Comparison of ENCODE assay signal across 16 cellular contexts in the genomic region with DNA sequence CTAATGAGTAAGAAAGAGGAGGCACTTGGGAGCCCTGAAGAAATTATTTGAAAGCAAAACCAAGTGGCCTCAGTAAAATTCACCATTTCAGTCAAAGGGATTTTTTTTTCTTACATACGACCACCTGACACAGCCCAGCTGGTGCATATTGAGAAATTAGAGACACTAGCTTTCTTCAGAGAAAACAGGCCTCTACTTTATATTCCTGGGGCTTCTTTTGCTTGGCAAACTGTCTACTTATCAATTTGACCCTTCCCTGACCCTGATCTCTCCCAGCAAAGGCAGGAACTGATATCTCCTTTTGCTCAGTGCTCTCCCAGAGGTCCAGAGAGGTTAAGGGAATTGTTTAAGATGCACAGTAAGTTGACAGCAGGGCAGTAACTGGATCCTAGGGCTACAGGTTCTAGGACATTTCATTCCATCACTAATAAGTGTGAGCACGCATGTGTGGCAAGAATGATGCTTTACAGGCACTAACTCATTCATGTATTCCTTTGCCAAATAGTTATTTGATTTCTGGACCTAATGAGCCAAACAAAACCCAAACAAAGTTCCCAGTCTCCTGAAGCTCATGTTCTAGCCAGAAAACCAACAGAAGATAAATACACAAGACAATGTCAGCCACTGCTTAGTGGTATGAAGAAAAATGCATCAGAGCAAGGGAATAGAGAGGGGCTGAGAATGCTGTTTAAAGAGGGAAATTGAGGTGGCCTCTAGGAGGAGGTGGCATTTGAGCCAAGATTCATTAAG.
DNase-seq lines count a peak whose midpoint lies in the region; ATAC-seq, FAIRE-seq and TF ChIP-seq lines count a peak whose summit lies in the region.
"Had no signal": no experiment of that assay in that cellular context is flagged by ENCODE, and none has a peak within 500 bp of the region (broad histone marks: within the 10 kb centered on the region; RNA-seq: fewer than 3 reads in every experiment).

No MANE protein-coding gene starts in this region.

- H3K4me1 ChIP-seq in cardiac muscle cell (ENCODE audit: low read depth) (peaks cover 51% of the 10 kb centered on the region), K562 (replicated peaks in 1 of 2; ENCODE audit: control insufficient read depth in 2 of 2, insufficient read depth in 2 of 2, low read length in 2 of 2) (peaks cover 3 to 38% of the 10 kb centered on the region in 2 experiments; a peak in 3 of 5 replicates)
- H3K4me1 ChIP-seq: BLaER1 had no signal

- FAIRE-seq in K562 (lab: Jason Lieb, UNC): no peak

- no peak overlapping the region for H3K4me3 ChIP-seq in cardiac muscle cell
- H3K4me3 ChIP-seq in K562: no peak overlapping the region
- H3K4me3 ChIP-seq: BLaER1 had no signal

- H3K9me1 ChIP-seq in K562 (ENCODE audit: control insufficient read depth, insufficient read depth, low read length): no peaks in the 10 kb centered on the region

- no peak for TF ChIP-seq CTCF in cardiac muscle cell (IDR thresholded peaks at IDR 0.05; ENCODE audit: low read depth, low read length)
- no peak for TF ChIP-seq CTCF in K562 (IDR thresholded peaks at IDR 0.05 in 2 of 3, conservative IDR thresholded peaks at IDR 0.05 in 1 of 3; ENCODE audit: insufficient read depth in 2 of 3, low read depth in 1 of 3, low read length in 3 of 3)
- no peak for TF ChIP-seq CTCF in mesothelial cell of epicardium (IDR thresholded peaks at IDR 0.05; ENCODE audit: unreplicated experiment)

- DNase-seq in cardiac muscle cell (ENCODE audit: low read depth in 1 of 2, low spot score in 1 of 2) (no peak), left cardiac atrium (no peak), K562 (ENCODE audit: extremely low read depth in 1 of 4, low spot score in 3 of 4) (peak in 2 of 4 experiments; percentile 27 to 47), mesothelial cell of epicardium (ENCODE audit: low spot score in 2 of 2, unreplicated experiment in 2 of 2) (no peak), NCI-H1092 (lab: John Stamatoyannopoulos, UW) (no peak), T-helper 9 cell (no peak)
- DNase-seq in activated CD4-positive, alpha-beta T cell treated with anti-CD3 and anti-CD28 coated beads for 48 hours: no peak
- no peak for DNase-seq in activated naive CD4-positive, alpha-beta T cell treated with Interleukin-2 at 50 U/mL for 16 hours
- DNase-seq: 8988T; AML-193; CD8-positive, alpha-beta memory T cell; DMS53; GF-D8; GOT3; H9 had no signal

- peaks cover 5% of the 10 kb centered on the region for H3K27me3 Mint-ChIP-seq in mesothelial cell of epicardium (ENCODE audit: low read depth)

- in situ Hi-C loops in K562 (cut with MboI): no loop called here

- no peaks in the 10 kb centered on the region for H3K36me3 Mint-ChIP-seq in mesothelial cell of epicardium
- H3K36me3 Mint-ChIP-seq: CD8-positive, alpha-beta memory T cell had no signal

- no peak overlapping the region for H3K4me2 ChIP-seq in K562 (ENCODE audit: insufficient read depth, low read length)
- H3K4me2 ChIP-seq: BLaER1 had no signal

- peak overlapping the region; percentile 54 for H3K27ac Mint-ChIP-seq in mesothelial cell of epicardium
- H3K27ac Mint-ChIP-seq: H9 had no signal

- no peaks in the 10 kb centered on the region for H3K9me3 ChIP-seq in cardiac muscle cell (ENCODE audit: low read depth)
- no peaks in the 10 kb centered on the region for H3K9me3 ChIP-seq in K562 (replicated peaks; ENCODE audit: control insufficient read depth, insufficient read depth, low read depth, low read length)
- H3K9me3 ChIP-seq: BLaER1 had no signal

- TF ChIP-seq EP300 in K562 (IDR thresholded peaks at IDR 0.05; ENCODE audit: low read length): no peak

- H3K9me3 Mint-ChIP-seq in mesothelial cell of epicardium: no peaks in the 10 kb centered on the region
- H3K9me3 Mint-ChIP-seq: H9 had no signal

- H3K27me3 ChIP-seq in cardiac muscle cell (no peaks in the 10 kb centered on the region), K562 (ENCODE audit: control insufficient read depth in 2 of 2, insufficient read depth in 2 of 2, low read length in 2 of 2) (no peaks in the 10 kb centered on the region)
- H3K27me3 ChIP-seq: BLaER1 had no signal

- no peak overlapping the region for H3K9ac ChIP-seq in K562 (ENCODE audit: insufficient read depth in 1 of 2, low read depth in 2 of 2, low read length in 2 of 2)
- H3K9ac ChIP-seq: BLaER1 had no signal

- ATAC-seq in left cardiac atrium (no peak), K562 (no peak)

- TF ChIP-seq POLR2A in K562 (conservative IDR thresholded peaks at IDR 0.05): no peak

- H2AFZ ChIP-seq in K562 (ENCODE audit: low read depth, low read length): 0 out of 2 replicates have a peak overlapping the region, but pooled peaks have one; percentile 7

- TF ChIP-seq RAD21 in K562 (CRISPR knock-in tag; conservative IDR thresholded peaks at IDR 0.05 in 1 of 2, IDR thresholded peaks at IDR 0.05 in 1 of 2): no peak

- H3K79me2 ChIP-seq in K562 (ENCODE audit: control insufficient read depth, insufficient read depth, low read length): no peaks in the 10 kb centered on the region

- peak overlapping the region; percentile 24 for H3K27ac ChIP-seq in cardiac muscle cell
- H3K27ac ChIP-seq in K562 (ENCODE audit: extremely low read depth, low read depth, low read length): no peak overlapping the region
- H3K27ac ChIP-seq: BLaER1 had no signal

- no TSS peak for BruUV-seq in K562 (replicated peaks; lab: Mats Ljungman, UMichigan)

- H3K36me3 ChIP-seq in cardiac muscle cell (no peaks in the 10 kb centered on the region), K562 (ENCODE audit: control insufficient read depth, insufficient read depth, low read length) (no peaks in the 10 kb centered on the region)
- H3K36me3 ChIP-seq: BLaER1 had no signal

- POLR2A ChIA-PET in K562 (lab: Yijun Ruan, JAX): interaction anchor here (1.0 kb wide), 1 partner anchor 15 kb away, joined by 3 read pairs; no protein-coding TSS in a partner anchor

- no peak overlapping the region for H3K4me3 Mint-ChIP-seq in mesothelial cell of epicardium
- H3K4me3 Mint-ChIP-seq: CD8-positive, alpha-beta memory T cell; H9 had no signal

- intact Hi-C loops in left cardiac atrium (cut with DNase I) (no loop called here), K562 (cut with micrococcal nuclease) (no loop called here)

- peaks cover 56% of the 10 kb centered on the region for H3K4me1 Mint-ChIP-seq in mesothelial cell of epicardium
- H3K4me1 Mint-ChIP-seq: CD8-positive, alpha-beta memory T cell had no signal

- no peaks in the 10 kb centered on the region for H4K20me1 ChIP-seq in K562 (replicated peaks; ENCODE audit: control insufficient read depth, insufficient read depth, low read length)
- H4K20me1 ChIP-seq: BLaER1 had no signal

- WGBS in K562 (ENCODE audit: insufficient coverage, low coverage, missing lambda C conversion rate): 29% methylated on average over 2 of the region's 2 CpGs

- CTCF ChIA-PET in K562 (lab: Yijun Ruan, JAX; ENCODE audit: low intra/inter-chr PET ratio): no interaction called here

TF ChIP-seq in K562, 482 proteins besides CTCF, POLR2A, EP300 and RAD21:
- TF ChIP-seq ZFP36 (IDR thresholded peaks at IDR 0.05; ENCODE audit: low read depth, low read length, partially characterized antibody): peak; percentile 75
- TF ChIP-seq RCOR1 (IDR thresholded peaks at IDR 0.05; ENCODE audit: borderline replicate concordance in 1 of 2, low read depth in 2 of 2, low read length in 2 of 2): peak in 1 of 2 experiments; percentile 63; a peak in 2 of 4 replicates
- TF ChIP-seq MTF1 (CRISPR knock-in tag; IDR thresholded peaks at IDR 0.05; ENCODE audit: borderline replicate concordance): no peak
- TF ChIP-seq, protein P1, sequence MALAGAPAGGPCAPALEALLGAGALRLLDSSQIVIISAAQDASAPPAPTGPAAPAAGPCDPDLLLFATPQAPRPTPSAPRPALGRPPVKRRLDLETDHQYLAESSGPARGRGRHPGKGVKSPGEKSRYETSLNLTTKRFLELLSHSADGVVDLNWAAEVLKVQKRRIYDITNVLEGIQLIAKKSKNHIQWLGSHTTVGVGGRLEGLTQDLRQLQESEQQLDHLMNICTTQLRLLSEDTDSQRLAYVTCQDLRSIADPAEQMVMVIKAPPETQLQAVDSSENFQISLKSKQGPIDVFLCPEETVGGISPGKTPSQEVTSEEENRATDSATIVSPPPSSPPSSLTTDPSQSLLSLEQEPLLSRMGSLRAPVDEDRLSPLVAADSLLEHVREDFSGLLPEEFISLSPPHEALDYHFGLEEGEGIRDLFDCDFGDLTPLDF (CRISPR knock-in tag; IDR thresholded peaks at IDR 0.05): no peak
- TF ChIP-seq KDM1A (IDR thresholded peaks at IDR 0.05): peak; percentile 12 to 46; a peak in 2 of 4 replicates
- peak; percentile 81 for TF ChIP-seq BCOR (IDR thresholded peaks at IDR 0.05)
- TF ChIP-seq RBM25 (IDR thresholded peaks at IDR 0.05; ENCODE audit: low read depth, low read length, severe bottlenecking): peak; percentile 20
